ENCODE assay signal across 8 cellular contexts in the genomic region with DNA sequence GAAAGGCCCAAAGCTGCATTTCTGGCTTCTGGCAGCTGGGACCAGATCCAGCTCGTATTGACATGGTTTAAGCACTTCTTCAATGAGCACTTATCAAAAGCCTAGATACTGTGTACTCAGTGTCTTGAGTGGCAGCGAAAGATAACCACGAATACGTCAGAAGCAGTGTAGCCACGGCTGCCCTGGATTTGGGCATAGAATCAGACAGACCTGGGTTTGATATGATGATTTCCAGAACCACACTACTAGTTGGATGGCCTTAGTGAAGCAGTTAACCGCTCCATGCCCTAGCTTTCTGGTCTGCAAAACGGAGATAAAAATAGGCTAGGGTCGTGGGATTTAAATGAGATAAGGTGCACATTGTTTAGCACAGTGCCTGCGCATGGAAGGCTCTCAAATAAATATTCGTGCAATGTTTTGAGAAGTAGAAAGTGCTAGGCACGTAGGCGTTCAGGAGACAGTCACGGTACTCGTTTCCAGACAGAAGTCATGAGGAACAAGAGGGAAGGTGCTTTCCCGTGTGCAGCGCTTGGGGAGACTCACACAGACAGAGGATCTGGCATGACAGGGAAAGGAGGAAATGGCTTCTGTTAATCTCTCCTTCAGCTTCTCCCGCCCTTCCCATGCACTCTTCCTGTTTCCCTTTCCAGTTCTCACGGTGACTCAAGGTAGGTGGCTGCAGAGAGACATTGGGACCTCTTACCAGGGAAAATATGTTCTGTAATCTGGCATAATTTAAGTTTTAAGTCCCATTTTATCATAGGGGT.
DNase-seq lines count a peak whose midpoint lies in the region; ATAC-seq and TF ChIP-seq lines count a peak whose summit lies in the region.

No MANE protein-coding gene starts in this region.

- peaks cover 77% of the 10 kb centered on the region for H3K4me1 Mint-ChIP-seq in brain
- H3K4me1 Mint-ChIP-seq in stimulated activated naive CD8-positive, alpha-beta T cell treated with anti-CD3 and anti-CD28 coated beads, Interleukin-15, amount 100 ng/mL, for 72 hours, result peaks cover 82% of the 10 kb centered on the region

- H3K4me3 ChIP-seq in H7 (ENCODE audit: insufficient read depth, low read depth, low read length), result peak overlapping the region; percentile 59; the same call in 1 of the 2 replicates
- H3K4me3 ChIP-seq in NT2/D1 (ENCODE audit: insufficient read length, low read depth), result no peak overlapping the region
- H3K4me3 ChIP-seq in right lobe of liver, result peak overlapping the region in 2 of 3 donors; percentile 59 to 68

- no peaks in the 10 kb centered on the region for H3K9me3 Mint-ChIP-seq in brain
- H3K9me3 Mint-ChIP-seq in stimulated activated naive CD8-positive, alpha-beta T cell treated with anti-CD3 and anti-CD28 coated beads, Interleukin-15, amount 100 ng/mL, for 72 hours, result peaks cover 6 to 7% of the 10 kb centered on the region in 2 donors

- H3K27me3 Mint-ChIP-seq in brain, result peaks cover 13% of the 10 kb centered on the region
- H3K27me3 Mint-ChIP-seq in stimulated activated naive CD8-positive, alpha-beta T cell treated with anti-CD3 and anti-CD28 coated beads, Interleukin-15, amount 100 ng/mL, for 72 hours, result peaks cover 3% of the 10 kb centered on the region

- TF ChIP-seq CTCF in brain (conservative IDR thresholded peaks at IDR 0.05), result no peak
- no peak for TF ChIP-seq CTCF in right lobe of liver (IDR thresholded peaks at IDR 0.05)

- H3K27ac ChIP-seq in right lobe of liver, result peak overlapping the region; percentile 99 to 100 (median 100)

- H3K4me1 ChIP-seq in NT2/D1 (ENCODE audit: insufficient read depth, insufficient read length) (peaks cover 4% of the 10 kb centered on the region), right lobe of liver (peaks cover 0 to 27% (median 5%) of the 10 kb centered on the region in 4 donors)

- DNase-seq in EH (ENCODE audit: low read depth) (peak; percentile 46), H7 (no peak), NT2/D1 (ENCODE audit: low read depth, low spot score) (no peak), right lobe of liver (peak in 2 of 3 donors; percentile 46 to 54), NCI-H446 treated with DMSO at 0.1 percent for 48 hours (lab: John Stamatoyannopoulos, UW) (no peak)
- DNase-seq in stimulated activated naive CD8-positive, alpha-beta T cell treated with anti-CD3 and anti-CD28 coated beads, Interleukin-15, amount 100 ng/mL, for 72 hours, result no peak
- DNase-seq in stimulated activated naive CD4-positive, alpha-beta T cell treated with Interleukin-2 at 50 U/mL for 16 hours (lab: John Stamatoyannopoulos, UW), result no peak

- H3K36me3 Mint-ChIP-seq in brain, result no peaks in the 10 kb centered on the region

- no peaks in the 10 kb centered on the region for H3K36me3 ChIP-seq in H7 (replicated peaks; ENCODE audit: control insufficient read depth, insufficient read depth, low read length)
- H3K36me3 ChIP-seq in NT2/D1 (ENCODE audit: insufficient read depth, insufficient read length, low read length), result no peaks in the 10 kb centered on the region
- H3K36me3 ChIP-seq in right lobe of liver, result no peaks in the 10 kb centered on the region

- peak overlapping the region; percentile 97 to 100 (median 99) for H3K27ac Mint-ChIP-seq in brain
- peak overlapping the region; percentile 94 to 96 for H3K27ac Mint-ChIP-seq in stimulated activated naive CD8-positive, alpha-beta T cell treated with anti-CD3 and anti-CD28 coated beads, Interleukin-15, amount 100 ng/mL, for 72 hours

- peak overlapping the region; percentile 87 to 92 (median 90) for H3K4me3 Mint-ChIP-seq in brain
- H3K4me3 Mint-ChIP-seq in stimulated activated naive CD8-positive, alpha-beta T cell treated with anti-CD3 and anti-CD28 coated beads, Interleukin-15, amount 100 ng/mL, for 72 hours, result peak overlapping the region; percentile 82 to 83

- TF ChIP-seq POLR2A in right lobe of liver (IDR thresholded peaks at IDR 0.05), result no peak

- intact Hi-C loops in right lobe of liver (cut with DNase I), result loop anchor here (10.0 kb wide), 3 partner anchors 45 to 415 kb away; partner anchors contain the start of gene TIPARP (in 2 of the 2)

- H3K9me3 ChIP-seq in NT2/D1 (ENCODE audit: insufficient read depth, low read length) (no peaks in the 10 kb centered on the region), right lobe of liver (no peaks in the 10 kb centered on the region)

- H3K9ac ChIP-seq in NT2/D1 (ENCODE audit: insufficient read length, low read depth), result peak overlapping the region; percentile 7

- H3K27me3 ChIP-seq in H7 (ENCODE audit: control insufficient read depth, insufficient read depth, low read length) (peaks cover 2% of the 10 kb centered on the region), NT2/D1 (ENCODE audit: insufficient read depth, insufficient read length) (peaks cover 5% of the 10 kb centered on the region), right lobe of liver (no peaks in the 10 kb centered on the region)

- 15% methylated on average over 18 of the region's 18 CpGs for WGBS in right lobe of liver (ENCODE audit: insufficient coverage, low coverage, low lambda C conversion rate, missing lambda C conversion rate)

- peak; percentile 25 to 40 (median 36) for ATAC-seq in right lobe of liver
- peak; percentile 48 for ATAC-seq in stimulated activated naive CD8-positive, alpha-beta T cell treated with anti-CD3 and anti-CD28 coated beads, Interleukin-15, amount 100 ng/mL, for 72 hours

Comparison
In these comparisons a context has a peak if more than half of its experiments do, and no peak if none do; other contexts are left out.
1. DNase-seq: peak in EH (single experiment) and right lobe of liver (2 of 3); none in H7 (single experiment), NT2/D1 (single experiment), stimulated activated naive CD8-positive, alpha-beta T cell treated with anti-CD3 and anti-CD28 coated beads, Interleukin-15, amount 100 ng/mL, for 72 hours (0 of 2), NCI-H446 treated with DMSO at 0.1 percent for 48 hours (single experiment) and stimulated activated naive CD4-positive, alpha-beta T cell treated with Interleukin-2 at 50 U/mL for 16 hours (single experiment).